Comparison of ENCODE assay signal across 5 cellular contexts in genomic region chr7:56479748-56480147, GRCh38.
"Had no signal": no experiment of that assay in that cellular context is flagged by ENCODE, and none has a peak within 500 bp of the region (broad histone marks: within the 10 kb centered on the region; RNA-seq: fewer than 3 reads in every experiment).

No MANE protein-coding gene starts in this region.

- DNase-seq: H9, HCEC 1CT, IMR-90 had no signal

- H3K4me3 ChIP-seq: GM23338, K562 had no signal
